Comparison of ENCODE assay signal across 8 cellular contexts in the genomic region with DNA sequence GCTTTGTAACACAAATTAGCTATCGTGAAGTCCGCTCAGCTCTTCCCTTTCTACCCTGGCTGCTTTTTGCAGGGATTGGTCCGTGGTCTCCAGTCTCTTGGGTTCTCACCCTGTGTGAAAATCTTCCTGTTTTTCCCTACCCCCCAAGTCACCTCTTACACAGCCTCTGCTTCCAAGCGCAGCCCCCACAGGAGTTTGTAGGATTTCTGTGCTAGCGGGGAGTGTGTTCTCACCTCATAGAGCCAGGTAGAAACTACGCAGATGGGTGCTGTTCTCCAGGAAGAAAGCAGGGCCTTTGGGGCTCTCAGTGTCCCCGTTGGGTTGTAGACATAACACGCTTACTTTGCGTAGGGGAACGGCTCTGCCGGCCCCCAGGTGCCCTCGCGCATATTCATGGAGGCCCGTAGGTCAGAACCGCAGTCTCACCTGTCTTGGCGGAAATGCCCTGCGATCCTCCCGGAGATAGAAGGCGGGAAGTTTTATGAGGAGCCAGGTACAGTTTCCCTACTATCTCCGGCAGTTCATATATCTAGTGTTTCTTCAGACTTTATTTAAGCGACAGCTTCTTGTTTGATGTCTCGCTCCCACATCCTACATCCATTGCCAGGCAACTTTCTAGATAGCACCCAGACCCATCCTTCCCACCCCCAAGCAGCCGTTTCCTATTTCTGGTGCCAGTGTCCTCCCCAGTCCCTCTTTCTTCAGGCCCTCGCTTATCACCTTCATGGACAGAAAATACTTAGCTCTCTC. TPM values are rescaled to one million over a fixed set of nuclear protein-coding genes. Genes with fewer than 3 reads are reported as not detected.
A peak's percentile ranks its signal among the peaks of the same experiment; 100 is the strongest.
DNase-seq lines count a peak whose midpoint lies in the region; ATAC-seq and TF ChIP-seq lines count a peak whose summit lies in the region.
"Not testable (repeated sequence)": the region's sequence is repeated elsewhere in the genome, so short reads cannot be mapped to it uniquely, and the experiment has no call there.

No MANE protein-coding gene starts in this region.

- peaks cover 30% of the 10 kb centered on the region for H3K4me1 Mint-ChIP-seq in T-helper 2 cell treated with Interferon-gamma antibody and Interleukin-4, amounts not matched to agents 5 μg/mL and 100 μg/mL, for 36 hours (ENCODE audit: low read depth)
- peaks cover 40% of the 10 kb centered on the region for H3K4me1 Mint-ChIP-seq in neural crest cell

- peak overlapping the region; percentile 80 for H3K4me3 Mint-ChIP-seq in T-helper 2 cell treated with Interferon-gamma antibody and Interleukin-4, amounts not matched to agents 5 μg/mL and 100 μg/mL, for 36 hours
- peak overlapping the region; percentile 88 for H3K4me3 Mint-ChIP-seq in neural crest cell

- peak overlapping the region; percentile 100 for H3K27ac Mint-ChIP-seq in T-helper 2 cell treated with Interferon-gamma antibody and Interleukin-4, amounts not matched to agents 5 μg/mL and 100 μg/mL, for 36 hours
- peak overlapping the region; percentile 100 for H3K27ac Mint-ChIP-seq in activated naive CD4-positive, alpha-beta T cell treated with anti-CD3 and anti-CD28 coated beads, Interleukin-2, amount 50 U/mL, for 72 hours
- peak overlapping the region; percentile 63 for H3K27ac Mint-ChIP-seq in neural crest cell (ENCODE audit: unreplicated experiment)

- H3K4me3 ChIP-seq in fibroblast of villous mesenchyme (ENCODE audit: low read depth, low read length) = peak overlapping the region; percentile 50

- DNase-seq in DMS 273 (lab: John Stamatoyannopoulos, UW; ENCODE audit: unreplicated experiment) (peak; percentile 99), NCI-H2171 (lab: John Stamatoyannopoulos, UW) (peak; percentile 62), fibroblast of villous mesenchyme (ENCODE audit: low read depth) (peak; percentile 66), neural crest cell (ENCODE audit: low read depth, low spot score) (peak; percentile 58)
- peak; percentile 88 for DNase-seq in T-helper 2 cell treated with Interferon-gamma antibody and Interleukin-4, amounts not matched to agents 5 μg/mL and 100 μg/mL, for 36 hours (ENCODE audit: low spot score)
- peak; percentile 85 to 88 for DNase-seq in activated naive CD4-positive, alpha-beta T cell treated with anti-CD3 and anti-CD28 coated beads, Interleukin-2, amount 50 U/mL, for 72 hours (ENCODE audit: low spot score in 2 of 2)
- peak; percentile 43 to 81 (median 48) for DNase-seq in stimulated activated naive CD4-positive, alpha-beta T cell (lab: John Stamatoyannopoulos, UW)

- not testable (repeated sequence) for H3K36me3 Mint-ChIP-seq in T-helper 2 cell treated with Interferon-gamma antibody and Interleukin-4, amounts not matched to agents 5 μg/mL and 100 μg/mL, for 36 hours (ENCODE audit: low read depth); activated naive CD4-positive, alpha-beta T cell treated with anti-CD3 and anti-CD28 coated beads, Interleukin-2, amount 50 U/mL, for 72 hours; neural crest cell (ENCODE audit: low read depth)

- not testable (repeated sequence) for TF ChIP-seq CTCF in fibroblast of villous mesenchyme (IDR thresholded peaks at IDR 0.05; ENCODE audit: insufficient read depth, low read depth, low read length); neural crest cell (conservative IDR thresholded peaks at IDR 0.05)

- peak; percentile 11 for ATAC-seq in HG02840 (IDR thresholded peaks at IDR 0.05; ENCODE audit: low FRiP score, unreplicated experiment)
- ATAC-seq in activated naive CD4-positive, alpha-beta T cell treated with anti-CD3 and anti-CD28 coated beads, Interleukin-2, amount 50 U/mL, for 72 hours = peak in 1 of 2 donors; percentile 43

- H3K9me3 Mint-ChIP-seq in T-helper 2 cell treated with Interferon-gamma antibody and Interleukin-4, amounts not matched to agents 5 μg/mL and 100 μg/mL, for 36 hours; activated naive CD4-positive, alpha-beta T cell treated with anti-CD3 and anti-CD28 coated beads, Interleukin-2, amount 50 U/mL, for 72 hours; neural crest cell: not testable (repeated sequence)

- peaks cover 17% of the 10 kb centered on the region for H3K27me3 Mint-ChIP-seq in T-helper 2 cell treated with Interferon-gamma antibody and Interleukin-4, amounts not matched to agents 5 μg/mL and 100 μg/mL, for 36 hours (ENCODE audit: low read depth)
- H3K27me3 Mint-ChIP-seq in neural crest cell (ENCODE audit: low read depth) = peaks cover 12% of the 10 kb centered on the region

RNA-seq across cellular contexts. Expression of a gene that starts 0.7 kb away (rescaled TPM):
- total RNA-seq in activated naive CD4-positive, alpha-beta T cell treated with anti-CD3 and anti-CD28 coated beads, Interleukin-2, amount 50 U/mL, for 72 hours = 1,000 to 10,000 TPM; 1,082 to 1,722 TPM
- total RNA-seq in fibroblast of villous mesenchyme (under 0.01 TPM in 1 of 2 replicates, not detected in the other), neural crest cell (2,478 and 3,042 TPM in 2 replicates)

RNA-seq across cellular contexts. Expression of a gene that starts 25.2 kb away (rescaled TPM):
- 10 to 100 TPM; 28.4 to 35.5 TPM for total RNA-seq in activated naive CD4-positive, alpha-beta T cell treated with anti-CD3 and anti-CD28 coated beads, Interleukin-2, amount 50 U/mL, for 72 hours
- 13.8 and 22.2 TPM in 2 replicates for total RNA-seq in fibroblast of villous mesenchyme
- total RNA-seq in neural crest cell = 52.6 and 54.1 TPM in 2 replicates

Comparison
In these comparisons a context has a peak if more than half of its experiments do, and no peak if none do; other contexts are left out.
1. DNase-seq: peak in every context shown above with its lines; median percentile 99 in DMS 273; 88 in T-helper 2 cell treated with Interferon-gamma antibody and Interleukin-4, amounts not matched to agents 5 μg/mL and 100 μg/mL, for 36 hours; 86 in activated naive CD4-positive, alpha-beta T cell treated with anti-CD3 and anti-CD28 coated beads, Interleukin-2, amount 50 U/mL, for 72 hours; 66 in fibroblast of villous mesenchyme; 62 in NCI-H2171; 58 in neural crest cell; 48 in stimulated activated naive CD4-positive, alpha-beta T cell.
2. RNA of a gene that starts 0.7 kb away (total RNA-seq): 2,478 to 3,042 TPM in neural crest cell and 1,082 to 1,722 TPM in activated naive CD4-positive, alpha-beta T cell treated with anti-CD3 and anti-CD28 coated beads, Interleukin-2, amount 50 U/mL, for 72 hours; under 0.01 TPM in fibroblast of villous mesenchyme; every median in the first group is over 1,000 times any median in the second.
3. Peak in every context shown above with its lines, with median percentiles within 50 percentile points of each other: H3K27ac Mint-ChIP-seq.